In genomic region chr16:8941718-8942344, GRCh38 we compare ENCODE assay signal across 1 cellular context.
TF ChIP-seq lines count a peak whose summit lies in the region.

No MANE protein-coding gene starts in this region.

TF ChIP-seq in GM23338, 12 proteins besides CTCF, POLR2A, EP300 and RAD21 (continued from another document):
- TF ChIP-seq, protein P1, sequence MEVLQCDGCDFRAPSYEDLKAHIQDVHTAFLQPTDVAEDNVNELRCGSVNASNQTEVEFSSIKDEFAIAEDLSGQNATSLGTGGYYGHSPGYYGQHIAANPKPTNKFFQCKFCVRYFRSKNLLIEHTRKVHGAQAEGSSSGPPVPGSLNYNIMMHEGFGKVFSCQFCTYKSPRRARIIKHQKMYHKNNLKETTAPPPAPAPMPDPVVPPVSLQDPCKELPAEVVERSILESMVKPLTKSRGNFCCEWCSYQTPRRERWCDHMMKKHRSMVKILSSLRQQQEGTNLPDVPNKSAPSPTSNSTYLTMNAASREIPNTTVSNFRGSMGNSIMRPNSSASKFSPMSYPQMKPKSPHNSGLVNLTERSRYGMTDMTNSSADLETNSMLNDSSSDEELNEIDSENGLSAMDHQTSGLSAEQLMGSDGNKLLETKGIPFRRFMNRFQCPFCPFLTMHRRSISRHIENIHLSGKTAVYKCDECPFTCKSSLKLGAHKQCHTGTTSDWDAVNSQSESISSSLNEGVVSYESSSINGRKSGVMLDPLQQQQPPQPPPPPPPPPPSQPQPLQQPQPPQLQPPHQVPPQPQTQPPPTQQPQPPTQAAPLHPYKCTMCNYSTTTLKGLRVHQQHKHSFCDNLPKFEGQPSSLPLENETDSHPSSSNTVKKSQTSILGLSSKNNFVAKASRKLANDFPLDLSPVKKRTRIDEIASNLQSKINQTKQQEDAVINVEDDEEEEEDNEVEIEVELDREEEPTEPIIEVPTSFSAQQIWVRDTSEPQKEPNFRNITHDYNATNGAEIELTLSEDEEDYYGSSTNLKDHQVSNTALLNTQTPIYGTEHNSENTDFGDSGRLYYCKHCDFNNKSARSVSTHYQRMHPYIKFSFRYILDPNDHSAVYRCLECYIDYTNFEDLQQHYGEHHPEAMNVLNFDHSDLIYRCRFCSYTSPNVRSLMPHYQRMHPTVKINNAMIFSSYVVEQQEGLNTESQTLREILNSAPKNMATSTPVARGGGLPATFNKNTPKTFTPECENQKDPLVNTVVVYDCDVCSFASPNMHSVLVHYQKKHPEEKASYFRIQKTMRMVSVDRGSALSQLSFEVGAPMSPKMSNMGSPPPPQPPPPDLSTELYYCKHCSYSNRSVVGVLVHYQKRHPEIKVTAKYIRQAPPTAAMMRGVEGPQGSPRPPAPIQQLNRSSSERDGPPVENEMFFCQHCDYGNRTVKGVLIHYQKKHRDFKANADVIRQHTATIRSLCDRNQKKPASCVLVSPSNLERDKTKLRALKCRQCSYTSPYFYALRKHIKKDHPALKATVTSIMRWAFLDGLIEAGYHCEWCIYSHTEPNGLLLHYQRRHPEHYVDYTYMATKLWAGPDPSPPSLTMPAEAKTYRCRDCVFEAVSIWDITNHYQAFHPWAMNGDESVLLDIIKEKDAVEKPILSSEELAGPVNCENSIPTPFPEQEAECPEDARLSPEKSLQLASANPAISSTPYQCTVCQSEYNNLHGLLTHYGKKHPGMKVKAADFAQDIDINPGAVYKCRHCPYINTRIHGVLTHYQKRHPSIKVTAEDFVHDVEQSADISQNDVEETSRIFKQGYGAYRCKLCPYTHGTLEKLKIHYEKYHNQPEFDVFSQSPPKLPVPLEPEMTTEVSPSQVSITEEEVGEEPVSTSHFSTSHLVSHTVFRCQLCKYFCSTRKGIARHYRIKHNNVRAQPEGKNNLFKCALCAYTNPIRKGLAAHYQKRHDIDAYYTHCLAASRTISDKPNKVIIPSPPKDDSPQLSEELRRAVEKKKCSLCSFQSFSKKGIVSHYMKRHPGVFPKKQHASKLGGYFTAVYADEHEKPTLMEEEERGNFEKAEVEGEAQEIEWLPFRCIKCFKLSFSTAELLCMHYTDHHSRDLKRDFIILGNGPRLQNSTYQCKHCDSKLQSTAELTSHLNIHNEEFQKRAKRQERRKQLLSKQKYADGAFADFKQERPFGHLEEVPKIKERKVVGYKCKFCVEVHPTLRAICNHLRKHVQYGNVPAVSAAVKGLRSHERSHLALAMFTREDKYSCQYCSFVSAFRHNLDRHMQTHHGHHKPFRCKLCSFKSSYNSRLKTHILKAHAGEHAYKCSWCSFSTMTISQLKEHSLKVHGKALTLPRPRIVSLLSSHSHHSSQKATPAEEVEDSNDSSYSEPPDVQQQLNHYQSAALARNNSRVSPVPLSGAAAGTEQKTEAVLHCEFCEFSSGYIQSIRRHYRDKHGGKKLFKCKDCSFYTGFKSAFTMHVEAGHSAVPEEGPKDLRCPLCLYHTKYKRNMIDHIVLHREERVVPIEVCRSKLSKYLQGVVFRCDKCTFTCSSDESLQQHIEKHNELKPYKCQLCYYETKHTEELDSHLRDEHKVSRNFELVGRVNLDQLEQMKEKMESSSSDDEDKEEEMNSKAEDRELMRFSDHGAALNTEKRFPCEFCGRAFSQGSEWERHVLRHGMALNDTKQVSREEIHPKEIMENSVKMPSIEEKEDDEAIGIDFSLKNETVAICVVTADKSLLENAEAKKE (CRISPR knock-in tag; IDR thresholded peaks at IDR 0.05): no peak
- TF ChIP-seq, protein P2, sequence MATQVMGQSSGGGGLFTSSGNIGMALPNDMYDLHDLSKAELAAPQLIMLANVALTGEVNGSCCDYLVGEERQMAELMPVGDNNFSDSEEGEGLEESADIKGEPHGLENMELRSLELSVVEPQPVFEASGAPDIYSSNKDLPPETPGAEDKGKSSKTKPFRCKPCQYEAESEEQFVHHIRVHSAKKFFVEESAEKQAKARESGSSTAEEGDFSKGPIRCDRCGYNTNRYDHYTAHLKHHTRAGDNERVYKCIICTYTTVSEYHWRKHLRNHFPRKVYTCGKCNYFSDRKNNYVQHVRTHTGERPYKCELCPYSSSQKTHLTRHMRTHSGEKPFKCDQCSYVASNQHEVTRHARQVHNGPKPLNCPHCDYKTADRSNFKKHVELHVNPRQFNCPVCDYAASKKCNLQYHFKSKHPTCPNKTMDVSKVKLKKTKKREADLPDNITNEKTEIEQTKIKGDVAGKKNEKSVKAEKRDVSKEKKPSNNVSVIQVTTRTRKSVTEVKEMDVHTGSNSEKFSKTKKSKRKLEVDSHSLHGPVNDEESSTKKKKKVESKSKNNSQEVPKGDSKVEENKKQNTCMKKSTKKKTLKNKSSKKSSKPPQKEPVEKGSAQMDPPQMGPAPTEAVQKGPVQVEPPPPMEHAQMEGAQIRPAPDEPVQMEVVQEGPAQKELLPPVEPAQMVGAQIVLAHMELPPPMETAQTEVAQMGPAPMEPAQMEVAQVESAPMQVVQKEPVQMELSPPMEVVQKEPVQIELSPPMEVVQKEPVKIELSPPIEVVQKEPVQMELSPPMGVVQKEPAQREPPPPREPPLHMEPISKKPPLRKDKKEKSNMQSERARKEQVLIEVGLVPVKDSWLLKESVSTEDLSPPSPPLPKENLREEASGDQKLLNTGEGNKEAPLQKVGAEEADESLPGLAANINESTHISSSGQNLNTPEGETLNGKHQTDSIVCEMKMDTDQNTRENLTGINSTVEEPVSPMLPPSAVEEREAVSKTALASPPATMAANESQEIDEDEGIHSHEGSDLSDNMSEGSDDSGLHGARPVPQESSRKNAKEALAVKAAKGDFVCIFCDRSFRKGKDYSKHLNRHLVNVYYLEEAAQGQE (IDR thresholded peaks at IDR 0.05; ENCODE audit: unreplicated experiment): no peak
- TF ChIP-seq ZNF114 (CRISPR knock-in tag; IDR thresholded peaks at IDR 0.05): no peak
